In genomic region chr9:119009253-119009652, GRCh38 we compare ENCODE assay signal across 14 cellular contexts.
DNase-seq lines count a peak whose midpoint lies in the region; ATAC-seq, FAIRE-seq and TF ChIP-seq lines count a peak whose summit lies in the region.
"Had no signal": no experiment of that assay in that cellular context is flagged by ENCODE, and none has a peak within 500 bp of the region (broad histone marks: within the 10 kb centered on the region; RNA-seq: fewer than 3 reads in every experiment).

No MANE protein-coding gene starts in this region.

- no peak for FAIRE-seq in bronchial epithelial cell (lab: Jason Lieb, UNC)
- FAIRE-seq: TTC549 had no signal

- no peaks in the 10 kb centered on the region for H3K27me3 ChIP-seq in bronchial epithelial cell (ENCODE audit: control insufficient read depth, insufficient read depth, low read length)
- H3K27me3 ChIP-seq: tibial artery had no signal

- ATAC-seq in HG03097 (IDR thresholded peaks at IDR 0.05; ENCODE audit: low FRiP score, unreplicated experiment), result no peak
- ATAC-seq in GM19467 (IDR thresholded peaks at IDR 0.05; ENCODE audit: unreplicated experiment), result no peak
- ATAC-seq: natural killer cell had no signal

- DNase-seq in DMS153 treated with DMSO at 0.1 percent for 48 hours (lab: John Stamatoyannopoulos, UW; ENCODE audit: unreplicated experiment) (peak; percentile 44), NCI-H2171 (lab: John Stamatoyannopoulos, UW) (peak; percentile 39), bronchial epithelial cell (ENCODE audit: low read depth) (peak; percentile 14), myocyte (ENCODE audit: low read depth) (peak; percentile 87), NCI-H146 (lab: John Stamatoyannopoulos, UW) (no peak), COLO829 (ENCODE audit: low spot score) (no peak)
- DNase-seq: activated T-cell treated with anti-CD3 and anti-CD28 coated beads, Interleukin-2, amount 50 U/mL, for 1 hour; COR-L47; natural killer cell; NCI-H2081; tibial artery had no signal

- H3K36me3 ChIP-seq in bronchial epithelial cell (ENCODE audit: control insufficient read depth, insufficient read depth, low read length), result no peaks in the 10 kb centered on the region
- H3K36me3 ChIP-seq: tibial artery had no signal

- TF ChIP-seq CTCF in bronchial epithelial cell (IDR thresholded peaks at IDR 0.05; ENCODE audit: insufficient read depth, low read length, severe bottlenecking), result no peak

- no peak overlapping the region for H3K4me3 ChIP-seq in bronchial epithelial cell (ENCODE audit: low read depth, low read length)
- H3K4me3 ChIP-seq: tibial artery had no signal

Comparison
In these comparisons a context has a peak if more than half of its experiments do, and no peak if none do; other contexts are left out.
1. DNase-seq: peak in DMS153 treated with DMSO at 0.1 percent for 48 hours (single experiment), NCI-H2171 (single experiment), bronchial epithelial cell (single experiment) and myocyte (single experiment); none in NCI-H146 (single experiment) and COLO829 (single experiment).